Comparison of ENCODE assay signal across 8 cellular contexts in genomic region chrX:7170903-7171302, GRCh38. TPM values are rescaled to one million over a fixed set of nuclear protein-coding genes. Genes with fewer than 3 reads are reported as not detected.
DNase-seq lines count a peak whose midpoint lies in the region; ATAC-seq and TF ChIP-seq lines count a peak whose summit lies in the region.

No MANE protein-coding gene starts in this region.

- H3K27ac ChIP-seq in foreskin keratinocyte, result no peak overlapping the region

- H3K27me3 ChIP-seq in foreskin keratinocyte, result no peaks in the 10 kb centered on the region

- in situ Hi-C loops in ACHN (cut with HindIII; ENCODE audit: low pct_ligation_motif_present, low pct_unique_long_range_greater_than_20kb, low sequenced_read_pairs), result no loop called here

- peak; percentile 32 for DNase-seq in ACHN
- DNase-seq in HCEC 1CT, result peak; percentile 3
- DNase-seq in activated CD4-positive, alpha-beta T cell treated with anti-CD3 and anti-CD28 coated beads, Interleukin-2, amount 50 U/mL, for 4 hours, result peak; percentile 13 to 16
- DNase-seq in foreskin keratinocyte, result no peak
- peak; percentile 4 for DNase-seq in stimulated activated CD8-positive, alpha-beta memory T cell treated with anti-CD3 and anti-CD28 coated beads, Interleukin-7, amount 100 ng/mL, for 24 hours (ENCODE audit: low read depth)
- DNase-seq in central memory CD4-positive, alpha-beta T cell, result no peak
- DNase-seq in HPDE6-E6E7 (ENCODE audit: extremely low spot score), result no peak

- peak; percentile 41 for TF ChIP-seq CTCF in foreskin keratinocyte (conservative IDR thresholded peaks at IDR 0.05)

- ATAC-seq in foreskin keratinocyte (peak; percentile 57), HG03095 (IDR thresholded peaks at IDR 0.05; ENCODE audit: unreplicated experiment) (no peak)

- no peaks in the 10 kb centered on the region for H3K4me1 ChIP-seq in foreskin keratinocyte

RNA-seq across cellular contexts. Expression of gene PUDP, which starts 22.9 kb away (rescaled TPM):
- 16.4 and 18.5 TPM in 2 replicates for total RNA-seq in foreskin keratinocyte
- 13.0 and 16.1 TPM in 2 replicates for polyA plus RNA-seq in foreskin keratinocyte

RNA-seq across cellular contexts. Expression of gene STS, which starts 23.4 kb away (rescaled TPM):
- total RNA-seq in foreskin keratinocyte, result 1.2 and 1.5 TPM in 2 replicates
- polyA plus RNA-seq in foreskin keratinocyte, result 0.38 and 0.50 TPM in 2 replicates

Comparison
In these comparisons a context has a peak if more than half of its experiments do, and no peak if none do; other contexts are left out.
1. DNase-seq: peak in ACHN (single experiment), HCEC 1CT (single experiment), activated CD4-positive, alpha-beta T cell treated with anti-CD3 and anti-CD28 coated beads, Interleukin-2, amount 50 U/mL, for 4 hours (2 of 2) and stimulated activated CD8-positive, alpha-beta memory T cell treated with anti-CD3 and anti-CD28 coated beads, Interleukin-7, amount 100 ng/mL, for 24 hours (single experiment); none in foreskin keratinocyte (0 of 2), central memory CD4-positive, alpha-beta T cell (single experiment) and HPDE6-E6E7 (single experiment).